Comparison of ENCODE assay signal across 8 cellular contexts in genomic region chr1:207963429-207964194, GRCh38. TPM values are rescaled to one million over a fixed set of nuclear protein-coding genes. Genes with fewer than 3 reads are reported as not detected.
DNase-seq lines count a peak whose midpoint lies in the region; ATAC-seq and TF ChIP-seq lines count a peak whose summit lies in the region.

No MANE protein-coding gene starts in this region.

- POLR2A ChIA-PET in activated CD4-positive, alpha-beta T cell treated with anti-CD3 and anti-CD28 coated beads for 36 hours (lab: Charles Lee), result no interaction called here

- peaks cover 2% of the 10 kb centered on the region for H3K4me1 Mint-ChIP-seq in activated CD4-positive, alpha-beta T cell treated with anti-CD3 and anti-CD28 coated beads for 36 hours
- peaks cover 24% of the 10 kb centered on the region for H3K4me1 Mint-ChIP-seq in chondrocyte (ENCODE audit: low read depth)

- peak overlapping the region; percentile 97 for H3K27ac ChIP-seq in layer of hippocampus (ENCODE audit: low read depth, low read length)

- H3K4me3 Mint-ChIP-seq in activated CD4-positive, alpha-beta T cell treated with anti-CD3 and anti-CD28 coated beads for 36 hours, result peak overlapping the region; percentile 75
- H3K4me3 Mint-ChIP-seq in chondrocyte (ENCODE audit: unreplicated experiment), result peak overlapping the region; percentile 80

- CTCF ChIA-PET in activated CD4-positive, alpha-beta T cell treated with anti-CD3 and anti-CD28 coated beads for 36 hours (lab: Charles Lee), result interaction anchor here (0.6 to 5.3 kb wide), 41 partner anchors 8 to 1600 kb away, joined by 3 to 92 read pairs (median 4); no protein-coding TSS in a partner anchor

- no peaks in the 10 kb centered on the region for H3K27me3 ChIP-seq in layer of hippocampus (ENCODE audit: control insufficient read depth, insufficient read depth, low read length)

- H3K27me3 Mint-ChIP-seq in activated CD4-positive, alpha-beta T cell treated with anti-CD3 and anti-CD28 coated beads for 36 hours, result peaks cover 18% of the 10 kb centered on the region
- no peaks in the 10 kb centered on the region for H3K27me3 Mint-ChIP-seq in chondrocyte (ENCODE audit: low read depth)

- intact Hi-C loops in activated CD4-positive, alpha-beta T cell treated with anti-CD3 and anti-CD28 coated beads for 36 hours (cut with DNase I, micrococcal nuclease), result loop anchor here (1.0 kb wide), 5 partner anchors 78 to 211 kb away; partner anchors contain the start of gene CD46 (in 1 of the 2)

- in situ Hi-C loops in GM18951 (cut with MboI; ENCODE audit: low sequenced_read_pairs, unreplicated experiment), result no loop called here

- peak; percentile 78 for ATAC-seq in HG03159 (IDR thresholded peaks at IDR 0.05; ENCODE audit: unreplicated experiment)
- ATAC-seq in activated CD4-positive, alpha-beta T cell treated with anti-CD3 and anti-CD28 coated beads for 36 hours, result peak; percentile 82

- peak overlapping the region; percentile 71 for H3K27ac Mint-ChIP-seq in activated CD4-positive, alpha-beta T cell treated with anti-CD3 and anti-CD28 coated beads for 36 hours
- H3K27ac Mint-ChIP-seq in chondrocyte (ENCODE audit: unreplicated experiment), result peak overlapping the region; percentile 83

- peak; percentile 89 for TF ChIP-seq POLR2A in GM18951 (IDR thresholded peaks at IDR 0.05; ENCODE audit: extremely low read depth, insufficient read depth, insufficient read length)

- H3K36me3 Mint-ChIP-seq in activated CD4-positive, alpha-beta T cell treated with anti-CD3 and anti-CD28 coated beads for 36 hours (ENCODE audit: low read depth), result no peaks in the 10 kb centered on the region
- no peaks in the 10 kb centered on the region for H3K36me3 Mint-ChIP-seq in chondrocyte (ENCODE audit: low read depth)

- TF ChIP-seq CTCF in chondrocyte (IDR thresholded peaks at IDR 0.05), result peak; percentile 99

- DNase-seq in AG20443 (ENCODE audit: low spot score) (peak; percentile 100), NCI-H226 (peak; percentile 89), chondrocyte (ENCODE audit: low spot score) (no peak)
- DNase-seq in activated CD4-positive, alpha-beta T cell treated with anti-CD3 and anti-CD28 coated beads for 36 hours, result peak; percentile 90
- DNase-seq in stimulated activated CD4-positive, alpha-beta T cell treated with anti-CD3 and anti-CD28 coated beads, Interleukin-1b, Interleukin-23, amount 100 ng/mL, for 24 hours (ENCODE audit: low read depth in 4 of 4, low spot score in 1 of 4), result peak; percentile 62 to 71 (median 70)

- H3K9me3 Mint-ChIP-seq in activated CD4-positive, alpha-beta T cell treated with anti-CD3 and anti-CD28 coated beads for 36 hours (ENCODE audit: low read depth), result no peaks in the 10 kb centered on the region
- H3K9me3 Mint-ChIP-seq in chondrocyte (ENCODE audit: low read depth), result no peaks in the 10 kb centered on the region

RNA-seq across cellular contexts. Expression of gene CD34, which starts 52.7 kb away (rescaled TPM):
- total RNA-seq in activated CD4-positive, alpha-beta T cell treated with anti-CD3 and anti-CD28 coated beads for 36 hours, result under 1 TPM; 0.02 to 0.04 TPM
- 0.12 to 0.15 TPM (median 0.13 TPM) in 3 replicates for total RNA-seq in chondrocyte
